Comparison of ENCODE assay signal across 2 cellular contexts in the genomic region with DNA sequence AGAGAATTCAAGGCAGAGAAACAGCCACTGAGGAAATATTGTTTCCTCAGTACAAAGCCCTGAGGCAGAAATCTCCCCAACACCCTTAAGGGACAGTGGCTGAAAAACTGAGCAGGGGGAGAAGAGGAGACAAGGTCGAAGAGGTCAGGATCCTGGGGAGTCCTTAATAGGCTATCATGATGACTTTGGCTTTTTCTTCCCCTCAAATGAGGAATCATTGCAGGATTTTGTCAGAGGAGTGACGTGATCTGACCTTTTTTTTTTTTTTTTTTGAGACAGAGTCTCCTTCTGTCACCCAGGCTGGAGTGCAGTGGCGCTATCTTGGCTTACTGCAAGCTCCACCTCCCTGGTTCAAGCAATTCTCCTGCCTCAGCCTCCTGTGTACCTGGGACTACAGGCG.
TF ChIP-seq lines count a peak whose summit lies in the region.

No MANE protein-coding gene starts in this region.

TF ChIP-seq in HEK293, 187 proteins besides CTCF, POLR2A, EP300 and RAD21 (continued from another document):
- TF ChIP-seq, protein P1, sequence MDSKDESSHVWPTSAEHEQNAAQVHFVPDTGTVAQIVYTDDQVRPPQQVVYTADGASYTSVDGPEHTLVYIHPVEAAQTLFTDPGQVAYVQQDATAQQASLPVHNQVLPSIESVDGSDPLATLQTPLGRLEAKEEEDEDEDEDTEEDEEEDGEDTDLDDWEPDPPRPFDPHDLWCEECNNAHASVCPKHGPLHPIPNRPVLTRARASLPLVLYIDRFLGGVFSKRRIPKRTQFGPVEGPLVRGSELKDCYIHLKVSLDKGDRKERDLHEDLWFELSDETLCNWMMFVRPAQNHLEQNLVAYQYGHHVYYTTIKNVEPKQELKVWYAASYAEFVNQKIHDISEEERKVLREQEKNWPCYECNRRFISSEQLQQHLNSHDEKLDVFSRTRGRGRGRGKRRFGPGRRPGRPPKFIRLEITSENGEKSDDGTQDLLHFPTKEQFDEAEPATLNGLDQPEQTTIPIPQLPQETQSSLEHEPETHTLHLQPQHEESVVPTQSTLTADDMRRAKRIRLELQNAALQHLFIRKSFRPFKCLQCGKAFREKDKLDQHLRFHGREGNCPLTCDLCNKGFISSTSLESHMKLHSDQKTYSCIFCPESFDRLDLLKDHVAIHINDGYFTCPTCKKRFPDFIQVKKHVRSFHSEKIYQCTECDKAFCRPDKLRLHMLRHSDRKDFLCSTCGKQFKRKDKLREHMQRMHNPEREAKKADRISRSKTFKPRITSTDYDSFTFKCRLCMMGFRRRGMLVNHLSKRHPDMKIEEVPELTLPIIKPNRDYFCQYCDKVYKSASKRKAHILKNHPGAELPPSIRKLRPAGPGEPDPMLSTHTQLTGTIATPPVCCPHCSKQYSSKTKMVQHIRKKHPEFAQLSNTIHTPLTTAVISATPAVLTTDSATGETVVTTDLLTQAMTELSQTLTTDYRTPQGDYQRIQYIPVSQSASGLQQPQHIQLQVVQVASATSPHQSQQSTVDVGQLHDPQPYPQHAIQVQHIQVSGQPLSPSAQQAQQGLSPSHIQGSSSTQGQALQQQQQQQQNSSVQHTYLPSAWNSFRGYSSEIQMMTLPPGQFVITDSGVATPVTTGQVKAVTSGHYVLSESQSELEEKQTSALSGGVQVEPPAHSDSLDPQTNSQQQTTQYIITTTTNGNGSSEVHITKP (tag by site-specific recombination; IDR thresholded peaks at IDR 0.05): peak; percentile 79

TF ChIP-seq in GM23338, 12 proteins besides CTCF, POLR2A, EP300 and RAD21 (continued from another document):
- TF ChIP-seq, protein P2, sequence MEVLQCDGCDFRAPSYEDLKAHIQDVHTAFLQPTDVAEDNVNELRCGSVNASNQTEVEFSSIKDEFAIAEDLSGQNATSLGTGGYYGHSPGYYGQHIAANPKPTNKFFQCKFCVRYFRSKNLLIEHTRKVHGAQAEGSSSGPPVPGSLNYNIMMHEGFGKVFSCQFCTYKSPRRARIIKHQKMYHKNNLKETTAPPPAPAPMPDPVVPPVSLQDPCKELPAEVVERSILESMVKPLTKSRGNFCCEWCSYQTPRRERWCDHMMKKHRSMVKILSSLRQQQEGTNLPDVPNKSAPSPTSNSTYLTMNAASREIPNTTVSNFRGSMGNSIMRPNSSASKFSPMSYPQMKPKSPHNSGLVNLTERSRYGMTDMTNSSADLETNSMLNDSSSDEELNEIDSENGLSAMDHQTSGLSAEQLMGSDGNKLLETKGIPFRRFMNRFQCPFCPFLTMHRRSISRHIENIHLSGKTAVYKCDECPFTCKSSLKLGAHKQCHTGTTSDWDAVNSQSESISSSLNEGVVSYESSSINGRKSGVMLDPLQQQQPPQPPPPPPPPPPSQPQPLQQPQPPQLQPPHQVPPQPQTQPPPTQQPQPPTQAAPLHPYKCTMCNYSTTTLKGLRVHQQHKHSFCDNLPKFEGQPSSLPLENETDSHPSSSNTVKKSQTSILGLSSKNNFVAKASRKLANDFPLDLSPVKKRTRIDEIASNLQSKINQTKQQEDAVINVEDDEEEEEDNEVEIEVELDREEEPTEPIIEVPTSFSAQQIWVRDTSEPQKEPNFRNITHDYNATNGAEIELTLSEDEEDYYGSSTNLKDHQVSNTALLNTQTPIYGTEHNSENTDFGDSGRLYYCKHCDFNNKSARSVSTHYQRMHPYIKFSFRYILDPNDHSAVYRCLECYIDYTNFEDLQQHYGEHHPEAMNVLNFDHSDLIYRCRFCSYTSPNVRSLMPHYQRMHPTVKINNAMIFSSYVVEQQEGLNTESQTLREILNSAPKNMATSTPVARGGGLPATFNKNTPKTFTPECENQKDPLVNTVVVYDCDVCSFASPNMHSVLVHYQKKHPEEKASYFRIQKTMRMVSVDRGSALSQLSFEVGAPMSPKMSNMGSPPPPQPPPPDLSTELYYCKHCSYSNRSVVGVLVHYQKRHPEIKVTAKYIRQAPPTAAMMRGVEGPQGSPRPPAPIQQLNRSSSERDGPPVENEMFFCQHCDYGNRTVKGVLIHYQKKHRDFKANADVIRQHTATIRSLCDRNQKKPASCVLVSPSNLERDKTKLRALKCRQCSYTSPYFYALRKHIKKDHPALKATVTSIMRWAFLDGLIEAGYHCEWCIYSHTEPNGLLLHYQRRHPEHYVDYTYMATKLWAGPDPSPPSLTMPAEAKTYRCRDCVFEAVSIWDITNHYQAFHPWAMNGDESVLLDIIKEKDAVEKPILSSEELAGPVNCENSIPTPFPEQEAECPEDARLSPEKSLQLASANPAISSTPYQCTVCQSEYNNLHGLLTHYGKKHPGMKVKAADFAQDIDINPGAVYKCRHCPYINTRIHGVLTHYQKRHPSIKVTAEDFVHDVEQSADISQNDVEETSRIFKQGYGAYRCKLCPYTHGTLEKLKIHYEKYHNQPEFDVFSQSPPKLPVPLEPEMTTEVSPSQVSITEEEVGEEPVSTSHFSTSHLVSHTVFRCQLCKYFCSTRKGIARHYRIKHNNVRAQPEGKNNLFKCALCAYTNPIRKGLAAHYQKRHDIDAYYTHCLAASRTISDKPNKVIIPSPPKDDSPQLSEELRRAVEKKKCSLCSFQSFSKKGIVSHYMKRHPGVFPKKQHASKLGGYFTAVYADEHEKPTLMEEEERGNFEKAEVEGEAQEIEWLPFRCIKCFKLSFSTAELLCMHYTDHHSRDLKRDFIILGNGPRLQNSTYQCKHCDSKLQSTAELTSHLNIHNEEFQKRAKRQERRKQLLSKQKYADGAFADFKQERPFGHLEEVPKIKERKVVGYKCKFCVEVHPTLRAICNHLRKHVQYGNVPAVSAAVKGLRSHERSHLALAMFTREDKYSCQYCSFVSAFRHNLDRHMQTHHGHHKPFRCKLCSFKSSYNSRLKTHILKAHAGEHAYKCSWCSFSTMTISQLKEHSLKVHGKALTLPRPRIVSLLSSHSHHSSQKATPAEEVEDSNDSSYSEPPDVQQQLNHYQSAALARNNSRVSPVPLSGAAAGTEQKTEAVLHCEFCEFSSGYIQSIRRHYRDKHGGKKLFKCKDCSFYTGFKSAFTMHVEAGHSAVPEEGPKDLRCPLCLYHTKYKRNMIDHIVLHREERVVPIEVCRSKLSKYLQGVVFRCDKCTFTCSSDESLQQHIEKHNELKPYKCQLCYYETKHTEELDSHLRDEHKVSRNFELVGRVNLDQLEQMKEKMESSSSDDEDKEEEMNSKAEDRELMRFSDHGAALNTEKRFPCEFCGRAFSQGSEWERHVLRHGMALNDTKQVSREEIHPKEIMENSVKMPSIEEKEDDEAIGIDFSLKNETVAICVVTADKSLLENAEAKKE (CRISPR knock-in tag; IDR thresholded peaks at IDR 0.05): no peak
- TF ChIP-seq EZH2phosphoT487 (IDR thresholded peaks at IDR 0.05; ENCODE audit: unreplicated experiment) (no peak), JUNB (IDR thresholded peaks at IDR 0.05; ENCODE audit: unreplicated experiment) (no peak), ZNF114 (CRISPR knock-in tag; IDR thresholded peaks at IDR 0.05) (no peak)
- TF ChIP-seq, protein P3, sequence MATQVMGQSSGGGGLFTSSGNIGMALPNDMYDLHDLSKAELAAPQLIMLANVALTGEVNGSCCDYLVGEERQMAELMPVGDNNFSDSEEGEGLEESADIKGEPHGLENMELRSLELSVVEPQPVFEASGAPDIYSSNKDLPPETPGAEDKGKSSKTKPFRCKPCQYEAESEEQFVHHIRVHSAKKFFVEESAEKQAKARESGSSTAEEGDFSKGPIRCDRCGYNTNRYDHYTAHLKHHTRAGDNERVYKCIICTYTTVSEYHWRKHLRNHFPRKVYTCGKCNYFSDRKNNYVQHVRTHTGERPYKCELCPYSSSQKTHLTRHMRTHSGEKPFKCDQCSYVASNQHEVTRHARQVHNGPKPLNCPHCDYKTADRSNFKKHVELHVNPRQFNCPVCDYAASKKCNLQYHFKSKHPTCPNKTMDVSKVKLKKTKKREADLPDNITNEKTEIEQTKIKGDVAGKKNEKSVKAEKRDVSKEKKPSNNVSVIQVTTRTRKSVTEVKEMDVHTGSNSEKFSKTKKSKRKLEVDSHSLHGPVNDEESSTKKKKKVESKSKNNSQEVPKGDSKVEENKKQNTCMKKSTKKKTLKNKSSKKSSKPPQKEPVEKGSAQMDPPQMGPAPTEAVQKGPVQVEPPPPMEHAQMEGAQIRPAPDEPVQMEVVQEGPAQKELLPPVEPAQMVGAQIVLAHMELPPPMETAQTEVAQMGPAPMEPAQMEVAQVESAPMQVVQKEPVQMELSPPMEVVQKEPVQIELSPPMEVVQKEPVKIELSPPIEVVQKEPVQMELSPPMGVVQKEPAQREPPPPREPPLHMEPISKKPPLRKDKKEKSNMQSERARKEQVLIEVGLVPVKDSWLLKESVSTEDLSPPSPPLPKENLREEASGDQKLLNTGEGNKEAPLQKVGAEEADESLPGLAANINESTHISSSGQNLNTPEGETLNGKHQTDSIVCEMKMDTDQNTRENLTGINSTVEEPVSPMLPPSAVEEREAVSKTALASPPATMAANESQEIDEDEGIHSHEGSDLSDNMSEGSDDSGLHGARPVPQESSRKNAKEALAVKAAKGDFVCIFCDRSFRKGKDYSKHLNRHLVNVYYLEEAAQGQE (IDR thresholded peaks at IDR 0.05; ENCODE audit: unreplicated experiment): no peak
